In genomic region chr5:143174714-143175398, GRCh38 we compare ENCODE assay signal across 10 cellular contexts.
DNase-seq lines count a peak whose midpoint lies in the region; ATAC-seq, FAIRE-seq and TF ChIP-seq lines count a peak whose summit lies in the region.
"Had no signal": no experiment of that assay in that cellular context is flagged by ENCODE, and none has a peak within 500 bp of the region (broad histone marks: within the 10 kb centered on the region; RNA-seq: fewer than 3 reads in every experiment).

No MANE protein-coding gene starts in this region.

- no peaks in the 10 kb centered on the region for H3K27me3 Mint-ChIP-seq in central memory CD8-positive, alpha-beta T cell
- no peaks in the 10 kb centered on the region for H3K27me3 Mint-ChIP-seq in endodermal cell (ENCODE audit: insufficient read depth)

- peak; percentile 91 for FAIRE-seq in GM18507 (lab: Jason Lieb, UNC)

- WGBS in endodermal cell (ENCODE audit: insufficient coverage in 1 of 2, insufficient read length in 1 of 2), 2 experiments = 95% methylated on average over 1 of the region's 1 CpG; no CpG with 5 or more reads in 1 of the 2 experiments

- no peaks in the 10 kb centered on the region for H3K4me1 ChIP-seq in A673 (ENCODE audit: insufficient read depth, low read length, poor library complexity, severe bottlenecking)
- peaks cover 22% of the 10 kb centered on the region for H3K4me1 ChIP-seq in endodermal cell (ENCODE audit: control insufficient read depth, insufficient read depth, low read length)
- H3K4me1 ChIP-seq in effector memory CD4-positive, alpha-beta T cell (ENCODE audit: control insufficient read depth, insufficient read depth, low read length, poor library complexity, severe bottlenecking) = no peaks in the 10 kb centered on the region

- H3K4me3 Mint-ChIP-seq in central memory CD8-positive, alpha-beta T cell = no peak overlapping the region
- no peak overlapping the region for H3K4me3 Mint-ChIP-seq in endodermal cell
- H3K4me3 Mint-ChIP-seq: H9 had no signal

- CTCF ChIA-PET in A673 (lab: Charles Lee) = interaction anchor here (0.5 kb wide), 2 partner anchors 14 to 351 kb away, joined by 3 to 7 read pairs; no protein-coding TSS in a partner anchor

- H3K27ac Mint-ChIP-seq in central memory CD8-positive, alpha-beta T cell (ENCODE audit: low read depth) = peak overlapping the region; percentile 22
- no peak overlapping the region for H3K27ac Mint-ChIP-seq in endodermal cell

- peaks cover 14% of the 10 kb centered on the region for H3K4me1 Mint-ChIP-seq in central memory CD8-positive, alpha-beta T cell
- peaks cover 43% of the 10 kb centered on the region for H3K4me1 Mint-ChIP-seq in endodermal cell

- peaks cover 10% of the 10 kb centered on the region for H3K36me3 Mint-ChIP-seq in central memory CD8-positive, alpha-beta T cell (ENCODE audit: insufficient read depth)
- H3K36me3 Mint-ChIP-seq in endodermal cell (ENCODE audit: low read depth) = peaks cover 4% of the 10 kb centered on the region

- no peak overlapping the region for H3K27ac ChIP-seq in A673 (ENCODE audit: low read depth, low read length, poor library complexity, severe bottlenecking)
- no peak overlapping the region for H3K27ac ChIP-seq in endodermal cell (ENCODE audit: low read depth, low read length)
- no peak overlapping the region for H3K27ac ChIP-seq in effector memory CD4-positive, alpha-beta T cell (ENCODE audit: insufficient read depth, low read length, poor library complexity, severe bottlenecking)

- H3K9me3 Mint-ChIP-seq in central memory CD8-positive, alpha-beta T cell = no peaks in the 10 kb centered on the region
- no peaks in the 10 kb centered on the region for H3K9me3 Mint-ChIP-seq in endodermal cell
- H3K9me3 Mint-ChIP-seq: H9 had no signal

- DNase-seq in GM18507 (ENCODE audit: extremely low spot score, insufficient read length, low read depth) (no peak), A673 (ENCODE audit: low spot score) (no peak), endodermal cell (no peak), NCI-H446 treated with DMSO at 0.1 percent for 48 hours (lab: John Stamatoyannopoulos, UW) (no peak)
- no peak for DNase-seq in central memory CD8-positive, alpha-beta T cell (ENCODE audit: low spot score in 2 of 2)
- no peak for DNase-seq in effector memory CD4-positive, alpha-beta T cell
- DNase-seq: H9, NCI-H1930 had no signal

- ATAC-seq in GM21423 (IDR thresholded peaks at IDR 0.05; ENCODE audit: unreplicated experiment) (peak; percentile 95), HG03097 (IDR thresholded peaks at IDR 0.05; ENCODE audit: low FRiP score, unreplicated experiment) (peak; percentile 93)
- ATAC-seq in central memory CD8-positive, alpha-beta T cell (replicated peaks; ENCODE audit: extremely low read depth, poor library complexity, severe bottlenecking) = no peak

- no peaks in the 10 kb centered on the region for H3K9me3 ChIP-seq in A673 (ENCODE audit: low read depth, low read length, poor library complexity, severe bottlenecking)
- no peaks in the 10 kb centered on the region for H3K9me3 ChIP-seq in endodermal cell (ENCODE audit: control insufficient read depth, low read length)
- H3K9me3 ChIP-seq in effector memory CD4-positive, alpha-beta T cell (ENCODE audit: control insufficient read depth, low read length) = no peaks in the 10 kb centered on the region

- POLR2A ChIA-PET in A673 (lab: Charles Lee; ENCODE audit: low non-redundant PET) = no interaction called here

- intact Hi-C loops in A673 (cut with micrococcal nuclease; ENCODE audit: unreplicated experiment) = no loop called here

- no TSS peak for BruUV-seq in A673 (replicated peaks; lab: Mats Ljungman, UMichigan)

- no peak overlapping the region for H3K9ac ChIP-seq in endodermal cell (ENCODE audit: extremely low read depth, low read length, poor library complexity, severe bottlenecking)

- H3K27me3 ChIP-seq in A673 (replicated peaks; ENCODE audit: insufficient read depth, low read depth, low read length, poor library complexity) = no peaks in the 10 kb centered on the region
- no peaks in the 10 kb centered on the region for H3K27me3 ChIP-seq in endodermal cell (ENCODE audit: control insufficient read depth, insufficient read depth, low read length, poor library complexity, severe bottlenecking)
- H3K27me3 ChIP-seq in effector memory CD4-positive, alpha-beta T cell (replicated peaks; ENCODE audit: control insufficient read depth, insufficient read depth, low read length, poor library complexity, severe bottlenecking) = no peaks in the 10 kb centered on the region

- H3K4me3 ChIP-seq in A673 (ENCODE audit: low read depth, low read length, poor library complexity, severe bottlenecking) = no peak overlapping the region
- H3K4me3 ChIP-seq in endodermal cell (ENCODE audit: low read length) = no peak overlapping the region
- H3K4me3 ChIP-seq in effector memory CD4-positive, alpha-beta T cell (ENCODE audit: insufficient read depth, low read depth, low read length, poor library complexity, severe bottlenecking) = no peak overlapping the region

- no peaks in the 10 kb centered on the region for H3K36me3 ChIP-seq in A673 (ENCODE audit: insufficient read depth, low read length, poor library complexity, severe bottlenecking)
- H3K36me3 ChIP-seq in endodermal cell (ENCODE audit: control insufficient read depth, insufficient read depth, low read length) = no peaks in the 10 kb centered on the region
- no peaks in the 10 kb centered on the region for H3K36me3 ChIP-seq in effector memory CD4-positive, alpha-beta T cell (ENCODE audit: control insufficient read depth, insufficient read depth, low read length)

- TF ChIP-seq CTCF in A673 (conservative IDR thresholded peaks at IDR 0.05; ENCODE audit: low read depth, low read length) (no peak), endodermal cell (conservative IDR thresholded peaks at IDR 0.05) (no peak)
